In the genomic region with DNA sequence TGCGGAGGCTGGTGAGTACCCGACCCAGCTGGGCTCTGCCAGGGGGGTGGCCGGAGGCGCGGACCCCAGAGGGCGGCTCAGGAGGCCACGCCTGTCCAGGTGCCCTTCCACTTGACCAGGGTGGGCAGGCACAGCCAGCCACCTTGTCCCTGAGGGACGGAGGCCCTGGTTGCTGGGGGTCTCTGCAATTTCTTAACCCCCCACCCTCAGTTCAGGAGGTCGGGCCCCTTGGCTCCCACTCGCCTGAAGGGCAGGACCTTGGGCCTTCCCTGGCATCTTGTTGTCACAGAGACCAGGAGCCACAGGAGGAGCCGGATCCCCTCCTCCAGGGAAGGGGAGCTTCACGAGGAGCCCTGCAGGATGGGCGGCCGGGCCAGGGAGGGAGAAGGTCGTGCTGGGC, we compare ENCODE assay signal across 2 cellular contexts. TPM values are rescaled to one million over a fixed set of nuclear protein-coding genes. Genes with fewer than 3 reads are reported as not detected.
"Had no signal": no experiment of that assay in that cellular context is flagged by ENCODE, and none has a peak within 500 bp of the region (broad histone marks: within the 10 kb centered on the region; RNA-seq: fewer than 3 reads in every experiment).

No MANE protein-coding gene starts in this region.

RNA-seq across cellular contexts. Expression of a gene that starts 1.0 kb away (rescaled TPM):
- total RNA-seq: H7 had no signal
- polyA plus RNA-seq: IMR-90 had no signal
